Comparison of ENCODE assay signal across 12 cellular contexts in genomic region chr3:126912027-126912422, GRCh38.
DNase-seq lines count a peak whose midpoint lies in the region; ATAC-seq and TF ChIP-seq lines count a peak whose summit lies in the region.
"Had no signal": no experiment of that assay in that cellular context is flagged by ENCODE, and none has a peak within 500 bp of the region (broad histone marks: within the 10 kb centered on the region; RNA-seq: fewer than 3 reads in every experiment).

No MANE protein-coding gene starts in this region.

- ATAC-seq in heart left ventricle (peak in 3 of 4 donors; percentile 26 to 58 (median 34)), left lobe of liver (peak; percentile 47), upper lobe of right lung (peak; percentile 51), HG02970 (IDR thresholded peaks at IDR 0.05; ENCODE audit: low FRiP score, unreplicated experiment) (no peak), foreskin keratinocyte (no peak)

- WGBS in heart left ventricle, 4 donors = 85 to 95% (median 91%) methylated on average over 9 of the region's 9 CpGs

- TF ChIP-seq POLR2A in heart left ventricle (IDR thresholded peaks at IDR 0.05) = no peak

- intact Hi-C loops in heart left ventricle (cut with DNase I) = no loop called here
- intact Hi-C loops in left ventricle myocardium inferior (cut with micrococcal nuclease) = no loop called here
- intact Hi-C loops in upper lobe of right lung (cut with DNase I) = no loop called here

- H3K27me3 ChIP-seq in heart left ventricle = peaks cover 0 to 52% (median 0%) of the 10 kb centered on the region in 9 donors
- peaks cover 7% of the 10 kb centered on the region for H3K27me3 ChIP-seq in left ventricle myocardium inferior (ENCODE audit: low read depth)
- no peaks in the 10 kb centered on the region for H3K27me3 ChIP-seq in upper lobe of right lung
- no peaks in the 10 kb centered on the region for H3K27me3 ChIP-seq in foreskin keratinocyte
- H3K27me3 ChIP-seq: cardiac muscle cell, gastrocnemius medialis had no signal

- peaks cover 2% of the 10 kb centered on the region for H3K27me3 Mint-ChIP-seq in activated CD4-positive, alpha-beta memory T cell treated with anti-CD3 and anti-CD28 coated beads, Interleukin-2, amount 10 ng/mL, durations not matched to agents 7 days and 5 days

- no peak for TF ChIP-seq CTCF in heart left ventricle (IDR thresholded peaks at IDR 0.05)
- TF ChIP-seq CTCF in left ventricle myocardium inferior (IDR thresholded peaks at IDR 0.05; ENCODE audit: borderline replicate concordance) = no peak
- no peak for TF ChIP-seq CTCF in upper lobe of right lung (IDR thresholded peaks at IDR 0.05)
- TF ChIP-seq CTCF in foreskin keratinocyte (conservative IDR thresholded peaks at IDR 0.05) = no peak

- CTCF ChIA-PET in activated CD4-positive, alpha-beta memory T cell treated with anti-CD3 and anti-CD28 coated beads, Interleukin-2, amount 10 ng/mL, durations not matched to agents 7 days and 5 days (lab: Charles Lee) = interaction anchor here (1.0 to 2.3 kb wide), 4 partner anchors 9 to 71 kb away, joined by 3 to 8 read pairs (median 4); partner anchors contain the start of gene PLXNA1

- peak overlapping the region in 2 of 12 donors; percentile 39 to 86 for H3K27ac ChIP-seq in heart left ventricle
- H3K27ac ChIP-seq in left ventricle myocardium inferior (replicated peaks) = no peak overlapping the region
- peak overlapping the region; percentile 53 for H3K27ac ChIP-seq in upper lobe of right lung
- no peak overlapping the region for H3K27ac ChIP-seq in foreskin keratinocyte
- H3K27ac ChIP-seq: cardiac muscle cell had no signal

- H3K4me3 ChIP-seq in heart left ventricle (no peak overlapping the region), left ventricle myocardium inferior (no peak overlapping the region), upper lobe of right lung (no peak overlapping the region)
- H3K4me3 ChIP-seq: cardiac muscle cell, gastrocnemius medialis, mucosa of descending colon had no signal

- peaks cover 11% of the 10 kb centered on the region for H3K36me3 Mint-ChIP-seq in activated CD4-positive, alpha-beta memory T cell treated with anti-CD3 and anti-CD28 coated beads, Interleukin-2, amount 10 ng/mL, durations not matched to agents 7 days and 5 days (ENCODE audit: low read depth)

- peak overlapping the region; percentile 67 for H3K4me3 Mint-ChIP-seq in activated CD4-positive, alpha-beta memory T cell treated with anti-CD3 and anti-CD28 coated beads, Interleukin-2, amount 10 ng/mL, durations not matched to agents 7 days and 5 days

- no peaks in the 10 kb centered on the region for H3K9me3 Mint-ChIP-seq in activated CD4-positive, alpha-beta memory T cell treated with anti-CD3 and anti-CD28 coated beads, Interleukin-2, amount 10 ng/mL, durations not matched to agents 7 days and 5 days

- peak overlapping the region; percentile 93 for H3K27ac Mint-ChIP-seq in activated CD4-positive, alpha-beta memory T cell treated with anti-CD3 and anti-CD28 coated beads, Interleukin-2, amount 10 ng/mL, durations not matched to agents 7 days and 5 days

- POLR2A ChIA-PET in activated CD4-positive, alpha-beta memory T cell treated with anti-CD3 and anti-CD28 coated beads, Interleukin-2, amount 10 ng/mL, durations not matched to agents 7 days and 5 days (lab: Charles Lee) = interaction anchor here (1.0 to 1.8 kb wide), 10 partner anchors 8 to 72 kb away, joined by 3 to 10 read pairs (median 4); partner anchors contain the start of gene PLXNA1

- no peak for DNase-seq in heart left ventricle
- no peak for DNase-seq in left ventricle myocardium inferior
- DNase-seq in activated CD4-positive, alpha-beta memory T cell treated with anti-CD3 and anti-CD28 coated beads, Interleukin-2, amount 10 ng/mL, durations not matched to agents 7 days and 5 days = no peak
- DNase-seq in left lobe of liver (ENCODE audit: low spot score) = no peak
- no peak for DNase-seq in upper lobe of right lung
- DNase-seq in iPS-NIHi11 (ENCODE audit: low spot score) = no peak
- no peak for DNase-seq in foreskin keratinocyte
- DNase-seq: NCI-H1105 treated with DMSO at 0.1 percent for 48 hours had no signal

- peaks cover 67% of the 10 kb centered on the region for H3K4me1 Mint-ChIP-seq in activated CD4-positive, alpha-beta memory T cell treated with anti-CD3 and anti-CD28 coated beads, Interleukin-2, amount 10 ng/mL, durations not matched to agents 7 days and 5 days

- H3K4me1 ChIP-seq in heart left ventricle (peaks cover 0 to 51% (median 0%) of the 10 kb centered on the region in 12 donors), left ventricle myocardium inferior (peaks cover 17% of the 10 kb centered on the region), upper lobe of right lung (peaks cover 24% of the 10 kb centered on the region), foreskin keratinocyte (peaks cover 20% of the 10 kb centered on the region)

- H3K36me3 ChIP-seq in heart left ventricle = peaks cover 0 to 4% (median 0%) of the 10 kb centered on the region in 9 donors
- H3K36me3 ChIP-seq in left ventricle myocardium inferior = peaks cover 7% of the 10 kb centered on the region
- H3K36me3 ChIP-seq in upper lobe of right lung = no peaks in the 10 kb centered on the region
- H3K36me3 ChIP-seq: cardiac muscle cell, gastrocnemius medialis had no signal

- H3K9me3 ChIP-seq in heart left ventricle = no peaks in the 10 kb centered on the region
- no peaks in the 10 kb centered on the region for H3K9me3 ChIP-seq in left ventricle myocardium inferior (replicated peaks)
- no peaks in the 10 kb centered on the region for H3K9me3 ChIP-seq in upper lobe of right lung
- H3K9me3 ChIP-seq: gastrocnemius medialis, mucosa of descending colon had no signal

Comparison
In these comparisons a context has a peak if more than half of its experiments do, and no peak if none do; other contexts are left out.
1. ATAC-seq: peak in heart left ventricle (3 of 4), left lobe of liver (single experiment) and upper lobe of right lung (single experiment); none in HG02970 (single experiment) and foreskin keratinocyte (single experiment).